In the genomic region with DNA sequence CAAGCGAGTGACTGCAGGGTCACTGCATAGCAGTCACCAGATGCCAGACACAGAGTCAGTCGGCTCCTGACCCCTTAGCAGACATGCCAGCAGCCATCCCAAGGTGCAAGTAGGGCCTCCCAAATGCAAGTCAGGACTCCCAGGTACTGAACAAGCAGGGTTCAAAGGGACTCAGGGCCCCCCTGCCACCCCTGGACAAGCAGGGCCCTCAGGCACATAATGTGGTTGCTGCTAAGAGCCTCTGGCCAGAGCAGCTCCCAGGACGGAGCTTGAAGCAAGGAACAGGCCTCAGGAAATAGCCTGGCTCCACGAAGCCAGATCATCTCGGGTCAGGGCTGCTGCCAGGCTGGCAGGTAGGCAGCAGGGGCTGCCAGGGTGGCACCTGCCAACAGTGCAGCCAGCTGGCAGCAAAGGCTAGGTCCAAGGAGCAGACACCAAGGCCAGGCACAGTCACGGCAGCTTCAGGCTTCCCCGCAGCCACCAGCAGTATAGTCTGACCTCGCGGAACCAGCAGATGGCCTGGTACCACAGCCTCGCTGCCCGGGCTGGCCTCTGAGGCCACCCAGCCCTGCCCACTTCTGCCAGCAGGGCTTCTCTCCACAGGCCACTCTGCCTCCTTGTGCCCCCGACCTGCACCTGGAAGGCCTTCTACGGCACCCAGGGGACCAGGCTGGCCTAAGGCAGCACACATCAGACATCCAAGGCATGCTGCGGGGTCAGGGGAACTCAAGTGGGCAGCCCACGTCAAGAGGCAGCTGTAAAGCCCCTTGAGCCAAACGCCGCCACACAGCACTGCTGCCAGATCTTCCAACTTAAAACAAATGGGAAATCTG, we compare ENCODE assay signal across 9 cellular contexts. TPM values are rescaled to one million over a fixed set of nuclear protein-coding genes. Genes with fewer than 3 reads are reported as not detected.
DNase-seq lines count a peak whose midpoint lies in the region; ATAC-seq and TF ChIP-seq lines count a peak whose summit lies in the region.
"Had no signal": no experiment of that assay in that cellular context is flagged by ENCODE, and none has a peak within 500 bp of the region (broad histone marks: within the 10 kb centered on the region; RNA-seq: fewer than 3 reads in every experiment).

No MANE protein-coding gene starts in this region.

- 88% methylated on average over 16 of the region's 17 CpGs for WGBS in hepatocyte (ENCODE audit: low lambda C conversion rate, missing lambda C conversion rate)

- peaks cover 100% of the 10 kb centered on the region for H3K79me2 ChIP-seq in hepatocyte

- peak overlapping the region; percentile 37 to 88 for H3K27ac Mint-ChIP-seq in stimulated activated naive CD8-positive, alpha-beta T cell treated with anti-CD3 and anti-CD28 coated beads, Interleukin-15, amount 100 ng/mL, for 72 hours
- H3K27ac Mint-ChIP-seq in endothelial cell (ENCODE audit: unreplicated experiment): no peak overlapping the region

- H3K9me3 Mint-ChIP-seq in activated T-cell treated with anti-CD3 and anti-CD28 coated beads, Interleukin-2, amount 50 U/mL, for 4 hours: no peaks in the 10 kb centered on the region
- H3K9me3 Mint-ChIP-seq in stimulated activated naive CD8-positive, alpha-beta T cell treated with anti-CD3 and anti-CD28 coated beads, Interleukin-15, amount 100 ng/mL, for 72 hours: no peaks in the 10 kb centered on the region
- no peaks in the 10 kb centered on the region for H3K9me3 Mint-ChIP-seq in endothelial cell (ENCODE audit: unreplicated experiment)

- no peaks in the 10 kb centered on the region for H3K9me3 ChIP-seq in hepatocyte (ENCODE audit: low read depth)
- H3K9me3 ChIP-seq: MG63 had no signal

- no peaks in the 10 kb centered on the region for H3K27me3 ChIP-seq in hepatocyte
- H3K27me3 ChIP-seq: MG63 had no signal

- H3K36me3 Mint-ChIP-seq in activated T-cell treated with anti-CD3 and anti-CD28 coated beads, Interleukin-2, amount 50 U/mL, for 4 hours (ENCODE audit: insufficient read depth): peaks cover 7% of the 10 kb centered on the region
- peaks cover 4% of the 10 kb centered on the region for H3K36me3 Mint-ChIP-seq in endothelial cell (ENCODE audit: low read depth, unreplicated experiment)

- H3K4me1 Mint-ChIP-seq in activated T-cell treated with anti-CD3 and anti-CD28 coated beads, Interleukin-2, amount 50 U/mL, for 4 hours (ENCODE audit: low read depth): peaks cover 92% of the 10 kb centered on the region
- H3K4me1 Mint-ChIP-seq in stimulated activated naive CD8-positive, alpha-beta T cell treated with anti-CD3 and anti-CD28 coated beads, Interleukin-15, amount 100 ng/mL, for 72 hours: peaks cover 93% of the 10 kb centered on the region
- H3K4me1 Mint-ChIP-seq in endothelial cell (ENCODE audit: unreplicated experiment): peaks cover 11% of the 10 kb centered on the region

- H3K27ac ChIP-seq in hepatocyte: peak overlapping the region; percentile 31

- ATAC-seq in activated T-cell treated with anti-CD3 and anti-CD28 coated beads, Interleukin-2, amount 50 U/mL, for 4 hours: no peak
- ATAC-seq in stimulated activated naive CD8-positive, alpha-beta T cell treated with anti-CD3 and anti-CD28 coated beads, Interleukin-15, amount 100 ng/mL, for 72 hours: no peak

- no peaks in the 10 kb centered on the region for H3K27me3 Mint-ChIP-seq in activated T-cell treated with anti-CD3 and anti-CD28 coated beads, Interleukin-2, amount 50 U/mL, for 4 hours (ENCODE audit: low read depth)
- no peaks in the 10 kb centered on the region for H3K27me3 Mint-ChIP-seq in stimulated activated naive CD8-positive, alpha-beta T cell treated with anti-CD3 and anti-CD28 coated beads, Interleukin-15, amount 100 ng/mL, for 72 hours
- peaks cover 16% of the 10 kb centered on the region for H3K27me3 Mint-ChIP-seq in endothelial cell (ENCODE audit: unreplicated experiment)

- no peaks in the 10 kb centered on the region for H3K36me3 ChIP-seq in hepatocyte (replicated peaks; ENCODE audit: insufficient read depth, low read depth)

- TF ChIP-seq CTCF in hepatocyte (IDR thresholded peaks at IDR 0.05; ENCODE audit: poor library complexity) (no peak), endothelial cell (IDR thresholded peaks at IDR 0.05; ENCODE audit: unreplicated experiment) (no peak)

- H3K4me3 Mint-ChIP-seq in activated T-cell treated with anti-CD3 and anti-CD28 coated beads, Interleukin-2, amount 50 U/mL, for 4 hours: peak overlapping the region; percentile 93
- peak overlapping the region; percentile 85 to 92 for H3K4me3 Mint-ChIP-seq in stimulated activated naive CD8-positive, alpha-beta T cell treated with anti-CD3 and anti-CD28 coated beads, Interleukin-15, amount 100 ng/mL, for 72 hours
- H3K4me3 Mint-ChIP-seq in endothelial cell (ENCODE audit: unreplicated experiment): no peak overlapping the region

- H2AFZ ChIP-seq in hepatocyte: no peak overlapping the region

- no peaks in the 10 kb centered on the region for H3K9me2 ChIP-seq in hepatocyte (replicated peaks; ENCODE audit: insufficient read depth)

- peak; percentile 68 for DNase-seq in DMS53 (lab: John Stamatoyannopoulos, UW)
- DNase-seq in DMS53 treated with DMSO at 0.1 percent for 48 hours (lab: John Stamatoyannopoulos, UW; ENCODE audit: unreplicated experiment): no peak
- DNase-seq in activated T-cell treated with anti-CD3 and anti-CD28 coated beads, Interleukin-2, amount 50 U/mL, for 4 hours: no peak
- DNase-seq in hepatocyte (ENCODE audit: low spot score): no peak
- DNase-seq in stimulated activated naive CD8-positive, alpha-beta T cell treated with anti-CD3 and anti-CD28 coated beads, Interleukin-15, amount 100 ng/mL, for 72 hours: no peak
- no peak for DNase-seq in endothelial cell (ENCODE audit: low spot score)
- no peak for DNase-seq in GM19238 (ENCODE audit: insufficient read length, low spot score)
- no peak for DNase-seq in MV-4-11 (lab: John Stamatoyannopoulos, UW)

- peaks cover 90% of the 10 kb centered on the region for H4K20me1 ChIP-seq in hepatocyte (ENCODE audit: insufficient read depth, poor library complexity, severe bottlenecking)

- peak overlapping the region; percentile 92 for H3K4me2 ChIP-seq in hepatocyte

- H3K4me1 ChIP-seq in hepatocyte (ENCODE audit: insufficient read depth): peaks cover 100% of the 10 kb centered on the region

- H3K4me3 ChIP-seq in hepatocyte: no peak overlapping the region
- H3K4me3 ChIP-seq: MG63 had no signal

RNA-seq across cellular contexts. Expression of gene EEIG1, which starts 7.4 kb away (rescaled TPM):
- 10 to 100 TPM; 75.5 to 87.3 (median 86.0) TPM for total RNA-seq in activated T-cell treated with anti-CD3 and anti-CD28 coated beads, Interleukin-2, amount 50 U/mL, for 4 hours
- total RNA-seq in hepatocyte (38.1 and 47.9 TPM in 2 replicates), endothelial cell (ENCODE audit: unreplicated experiment) (27.3 TPM)
- polyA plus RNA-seq in hepatocyte: 43.6 and 44.1 TPM in 2 replicates

RNA-seq across cellular contexts. Expression of gene DPM2, which starts 35.7 kb away (rescaled TPM):
- total RNA-seq in activated T-cell treated with anti-CD3 and anti-CD28 coated beads, Interleukin-2, amount 50 U/mL, for 4 hours: 10 to 100 TPM; 89.6 to 91.5 (median 89.9) TPM
- total RNA-seq in hepatocyte: 19.2 and 22.4 TPM in 2 replicates
- polyA plus RNA-seq in hepatocyte: 57.1 and 61.9 TPM in 2 replicates
- 31.5 TPM for total RNA-seq in endothelial cell (ENCODE audit: unreplicated experiment)

RNA-seq across cellular contexts. Expression of gene PIP5KL1, which starts 42.8 kb away (rescaled TPM):
- 1 to 10 TPM; 2.3 to 3.5 (median 2.8) TPM for total RNA-seq in activated T-cell treated with anti-CD3 and anti-CD28 coated beads, Interleukin-2, amount 50 U/mL, for 4 hours
- total RNA-seq in hepatocyte (1.6 and 3.7 TPM in 2 replicates), endothelial cell (ENCODE audit: unreplicated experiment) (2.4 TPM)
- 1.4 and 2.5 TPM in 2 replicates for polyA plus RNA-seq in hepatocyte

RNA-seq across cellular contexts. Expression of gene ST6GALNAC4, which starts 56.5 kb away (rescaled TPM):
- 10 to 100 TPM; 22.0 to 25.7 (median 24.7) TPM for total RNA-seq in activated T-cell treated with anti-CD3 and anti-CD28 coated beads, Interleukin-2, amount 50 U/mL, for 4 hours
- 13.2 and 14.6 TPM in 2 replicates for total RNA-seq in hepatocyte
- 14.3 and 15.2 TPM in 2 replicates for polyA plus RNA-seq in hepatocyte
- 25.0 TPM for total RNA-seq in endothelial cell (ENCODE audit: unreplicated experiment)
